Comparison of ENCODE assay signal across 19 cellular contexts in the genomic region with DNA sequence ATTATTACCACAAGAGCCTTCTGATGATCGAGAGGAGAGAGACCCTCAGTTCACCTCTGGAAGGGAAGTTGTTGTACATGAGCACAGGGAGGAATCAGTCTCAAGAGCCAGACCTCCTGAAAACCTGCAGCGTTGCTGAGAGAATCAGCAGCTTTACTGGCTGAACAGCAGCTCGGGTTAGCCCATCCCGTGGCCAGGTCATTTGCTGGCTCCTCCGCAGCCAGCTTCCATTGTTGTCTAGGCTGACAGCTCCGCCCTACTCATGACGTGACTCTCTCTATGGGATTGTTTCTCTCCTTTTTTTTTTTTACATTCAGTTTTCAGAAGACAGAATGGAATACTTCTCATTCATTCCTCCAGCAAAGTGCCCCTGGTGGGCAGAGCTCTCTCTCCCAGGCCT.
DNase-seq lines count a peak whose midpoint lies in the region; ATAC-seq and TF ChIP-seq lines count a peak whose summit lies in the region.
"Had no signal": no experiment of that assay in that cellular context is flagged by ENCODE, and none has a peak within 500 bp of the region (broad histone marks: within the 10 kb centered on the region; RNA-seq: fewer than 3 reads in every experiment).

No MANE protein-coding gene starts in this region.

- no peaks in the 10 kb centered on the region for H3K27me3 ChIP-seq in endodermal cell (ENCODE audit: control insufficient read depth, insufficient read depth, low read length, poor library complexity, severe bottlenecking)
- H3K27me3 ChIP-seq: esophagus muscularis mucosa, suprapubic skin had no signal

- H3K27ac ChIP-seq in endodermal cell (ENCODE audit: low read depth, low read length) (peak overlapping the region; percentile 48), RWPE1 (no peak overlapping the region)
- H3K27ac ChIP-seq: esophagus muscularis mucosa, suprapubic skin had no signal

- H3K36me3 Mint-ChIP-seq in endodermal cell (ENCODE audit: low read depth) (peaks cover 12% of the 10 kb centered on the region), mesothelial cell of epicardium (peaks cover 2% of the 10 kb centered on the region)
- no peaks in the 10 kb centered on the region for H3K36me3 Mint-ChIP-seq in stimulated activated effector memory CD8-positive, alpha-beta T cell treated with anti-CD3 and anti-CD28 coated beads, Interleukin-12 subunit alpha, Interleukin-12 subunit beta, amount 100 ng/mL, for 72 hours

- CTCF ChIA-PET in RWPE1 (lab: Yijun Ruan, JAX): interaction anchor here (0.6 to 0.7 kb wide), 2 partner anchors 9 to 467 kb away, joined by 3 read pairs; no protein-coding TSS in a partner anchor

- TF ChIP-seq CTCF in endodermal cell (conservative IDR thresholded peaks at IDR 0.05) (no peak), mesothelial cell of epicardium (IDR thresholded peaks at IDR 0.05; ENCODE audit: unreplicated experiment) (no peak), RWPE1 (conservative IDR thresholded peaks at IDR 0.05; ENCODE audit: low read depth) (no peak)

- H3K4me1 Mint-ChIP-seq in endodermal cell: peaks cover 22% of the 10 kb centered on the region
- H3K4me1 Mint-ChIP-seq in mesothelial cell of epicardium: peaks cover 42% of the 10 kb centered on the region
- no peaks in the 10 kb centered on the region for H3K4me1 Mint-ChIP-seq in stimulated activated effector memory CD8-positive, alpha-beta T cell treated with anti-CD3 and anti-CD28 coated beads, Interleukin-12 subunit alpha, Interleukin-12 subunit beta, amount 100 ng/mL, for 72 hours
- H3K4me1 Mint-ChIP-seq: central memory CD8-positive, alpha-beta T cell; naive thymus-derived CD4-positive, alpha-beta T cell had no signal

- H3K4me1 ChIP-seq in endodermal cell (ENCODE audit: control insufficient read depth, insufficient read depth, low read length): peaks cover 10% of the 10 kb centered on the region
- H3K4me1 ChIP-seq: suprapubic skin had no signal

- POLR2A ChIA-PET in RWPE1 (lab: Yijun Ruan, JAX; ENCODE audit: low non-redundant PET): interaction anchor here (0.7 kb wide), 1 partner anchor 378 kb away, joined by 3 read pairs; no protein-coding TSS in a partner anchor

- H3K27me3 Mint-ChIP-seq in endodermal cell (ENCODE audit: insufficient read depth): no peaks in the 10 kb centered on the region
- H3K27me3 Mint-ChIP-seq in mesothelial cell of epicardium (ENCODE audit: low read depth): no peaks in the 10 kb centered on the region
- H3K27me3 Mint-ChIP-seq: CD4-positive, alpha-beta T cell; central memory CD8-positive, alpha-beta T cell; naive thymus-derived CD4-positive, alpha-beta T cell had no signal

- H3K27ac Mint-ChIP-seq in endodermal cell (peak overlapping the region; percentile 57), mesothelial cell of epicardium (peak overlapping the region; percentile 59)
- H3K27ac Mint-ChIP-seq in stimulated activated effector memory CD8-positive, alpha-beta T cell treated with anti-CD3 and anti-CD28 coated beads, Interleukin-12 subunit alpha, Interleukin-12 subunit beta, amount 100 ng/mL, for 72 hours: peak overlapping the region; percentile 43
- H3K27ac Mint-ChIP-seq: CD4-positive, alpha-beta T cell; naive thymus-derived CD4-positive, alpha-beta T cell had no signal

- no peak overlapping the region for H3K9ac ChIP-seq in endodermal cell (ENCODE audit: extremely low read depth, low read length, poor library complexity, severe bottlenecking)

- H3K36me3 ChIP-seq in endodermal cell (ENCODE audit: control insufficient read depth, insufficient read depth, low read length): peaks cover 12% of the 10 kb centered on the region
- H3K36me3 ChIP-seq: suprapubic skin had no signal

- WGBS in endodermal cell (ENCODE audit: insufficient coverage in 1 of 2, insufficient read length in 1 of 2), 2 experiments: 24% methylated on average over 4 to 7 of the region's 7 CpGs

- ATAC-seq in stimulated activated effector memory CD8-positive, alpha-beta T cell treated with anti-CD3 and anti-CD28 coated beads, Interleukin-12 subunit alpha, Interleukin-12 subunit beta, amount 100 ng/mL, for 72 hours: no peak
- no peak for ATAC-seq in SK-N-SH treated with all-trans-retinoic acid at 6 μM for 48 hours
- ATAC-seq: HepG2; naive thymus-derived CD4-positive, alpha-beta T cell had no signal

- H3K9me3 ChIP-seq in endodermal cell (ENCODE audit: control insufficient read depth, low read length): no peaks in the 10 kb centered on the region
- H3K9me3 ChIP-seq: esophagus muscularis mucosa, suprapubic skin had no signal

- DNase-seq in NCI-H2107 treated with DMSO at 0.1 percent for 48 hours (lab: John Stamatoyannopoulos, UW; ENCODE audit: unreplicated experiment) (peak; percentile 44), NCI-H2107 (lab: John Stamatoyannopoulos, UW) (no peak), endodermal cell (peak; percentile 92), mesothelial cell of epicardium (ENCODE audit: low spot score in 2 of 2, unreplicated experiment in 2 of 2) (no peak), RWPE1 (ENCODE audit: low spot score) (no peak), NCI-H2029 treated with DMSO at 0.1 percent for 48 hours (lab: John Stamatoyannopoulos, UW) (no peak)
- no peak for DNase-seq in stimulated activated effector memory CD8-positive, alpha-beta T cell treated with anti-CD3 and anti-CD28 coated beads, Interleukin-12 subunit alpha, Interleukin-12 subunit beta, amount 100 ng/mL, for 72 hours (ENCODE audit: low spot score in 2 of 2)
- DNase-seq: 8988T; CD4-positive, alpha-beta T cell; EL; naive thymus-derived CD4-positive, alpha-beta T cell; NCI-H1048; NCI-H526 treated with DMSO at 0.1 percent for 48 hours; small intestine had no signal

- H3K4me3 Mint-ChIP-seq in endodermal cell (no peak overlapping the region), mesothelial cell of epicardium (peak overlapping the region; percentile 7)
- H3K4me3 Mint-ChIP-seq in stimulated activated effector memory CD8-positive, alpha-beta T cell treated with anti-CD3 and anti-CD28 coated beads, Interleukin-12 subunit alpha, Interleukin-12 subunit beta, amount 100 ng/mL, for 72 hours: no peak overlapping the region
- H3K4me3 Mint-ChIP-seq: CD4-positive, alpha-beta T cell; central memory CD8-positive, alpha-beta T cell; naive thymus-derived CD4-positive, alpha-beta T cell had no signal

- H3K9me3 Mint-ChIP-seq in endodermal cell (no peaks in the 10 kb centered on the region), mesothelial cell of epicardium (no peaks in the 10 kb centered on the region)
- H3K9me3 Mint-ChIP-seq in stimulated activated effector memory CD8-positive, alpha-beta T cell treated with anti-CD3 and anti-CD28 coated beads, Interleukin-12 subunit alpha, Interleukin-12 subunit beta, amount 100 ng/mL, for 72 hours: no peaks in the 10 kb centered on the region
- H3K9me3 Mint-ChIP-seq: CD4-positive, alpha-beta T cell; central memory CD8-positive, alpha-beta T cell; naive thymus-derived CD4-positive, alpha-beta T cell had no signal

- no peak overlapping the region for H3K4me3 ChIP-seq in endodermal cell (ENCODE audit: low read length)
- H3K4me3 ChIP-seq: esophagus muscularis mucosa, suprapubic skin had no signal

TF ChIP-seq in SK-N-SH treated with all-trans-retinoic acid at 6 μM for 48 hours, 23 proteins besides CTCF, POLR2A, EP300 and RAD21:
- TF ChIP-seq GLIS3 (CRISPR knock-in tag; IDR thresholded peaks at IDR 0.05) (no peak), PATZ1 (CRISPR knock-in tag; IDR thresholded peaks at IDR 0.05; ENCODE audit: borderline replicate concordance) (no peak), SNAI2 (CRISPR knock-in tag; IDR thresholded peaks at IDR 0.05) (no peak), ZFP30 (CRISPR knock-in tag; IDR thresholded peaks at IDR 0.05) (no peak), BACH2 (CRISPR knock-in tag; IDR thresholded peaks at IDR 0.05; ENCODE audit: borderline replicate concordance) (no peak), ESRRG (CRISPR knock-in tag; IDR thresholded peaks at IDR 0.05) (no peak), TOX (CRISPR knock-in tag; IDR thresholded peaks at IDR 0.05; ENCODE audit: borderline replicate concordance) (no peak), ZFP3 (CRISPR knock-in tag; IDR thresholded peaks at IDR 0.05) (no peak)

Comparison
In these comparisons a context has a peak if more than half of its experiments do, and no peak if none do; other contexts are left out.
1. DNase-seq: peak in NCI-H2107 treated with DMSO at 0.1 percent for 48 hours (single experiment) and endodermal cell (single experiment); none in NCI-H2107 (single experiment), mesothelial cell of epicardium (0 of 2), stimulated activated effector memory CD8-positive, alpha-beta T cell treated with anti-CD3 and anti-CD28 coated beads, Interleukin-12 subunit alpha, Interleukin-12 subunit beta, amount 100 ng/mL, for 72 hours (0 of 2), RWPE1 (single experiment) and NCI-H2029 treated with DMSO at 0.1 percent for 48 hours (single experiment).
2. Peak in every context shown above with its lines, with median percentiles within 50 percentile points of each other: H3K27ac Mint-ChIP-seq.